In the genomic region with DNA sequence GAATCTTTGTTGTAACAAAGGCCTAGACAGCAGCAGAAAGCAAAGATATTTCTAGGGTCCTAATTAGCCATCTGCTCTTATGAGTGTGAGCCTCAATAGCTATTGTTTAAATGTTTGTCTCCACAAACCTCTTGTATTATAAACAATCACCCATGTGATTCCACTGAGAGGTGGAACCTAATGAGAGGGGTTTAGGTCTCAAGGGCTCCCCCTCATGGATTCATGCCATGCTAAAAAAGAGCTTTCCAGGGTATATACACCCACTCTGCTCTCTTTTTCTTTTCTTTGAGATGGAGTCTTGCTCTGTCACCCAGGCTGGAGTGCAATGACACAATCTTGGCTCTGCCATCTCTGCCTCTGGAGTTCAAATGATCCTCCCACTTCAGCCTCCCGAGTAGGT, we compare ENCODE assay signal across 8 cellular contexts. TPM values are rescaled to one million over a fixed set of nuclear protein-coding genes. Genes with fewer than 3 reads are reported as not detected.
DNase-seq lines count a peak whose midpoint lies in the region; ATAC-seq and TF ChIP-seq lines count a peak whose summit lies in the region.

No MANE protein-coding gene starts in this region.

- H3K9ac ChIP-seq in smooth muscle cell (ENCODE audit: low read depth), result no peak overlapping the region

- ATAC-seq in GM21526 (IDR thresholded peaks at IDR 0.05; ENCODE audit: low FRiP score, unreplicated experiment), result peak; percentile 67
- ATAC-seq in HG03442 (IDR thresholded peaks at IDR 0.05; ENCODE audit: unreplicated experiment), result peak; percentile 51
- ATAC-seq in activated naive CD8-positive, alpha-beta T cell treated with anti-CD3 and anti-CD28 coated beads, Interleukin-2, amount 50 U/mL, for 24 hours, result no peak

- TF ChIP-seq CTCF in GM12875 (IDR thresholded peaks at IDR 0.05; ENCODE audit: borderline replicate concordance, insufficient read depth, low read depth, low read length) (peak; percentile 40; the same call in 1 of the 2 replicates), brain microvascular endothelial cell (IDR thresholded peaks at IDR 0.05; ENCODE audit: low read depth, low read length, missing control alignments) (peak; percentile 40), smooth muscle cell (IDR thresholded peaks at IDR 0.05; ENCODE audit: borderline replicate concordance, insufficient read depth, poor library complexity, severe bottlenecking) (no peak)

- no peaks in the 10 kb centered on the region for H3K27me3 ChIP-seq in brain microvascular endothelial cell (replicated peaks)
- H3K27me3 ChIP-seq in smooth muscle cell (ENCODE audit: low read depth), result no peaks in the 10 kb centered on the region

- no peak overlapping the region for H3K27ac Mint-ChIP-seq in activated naive CD8-positive, alpha-beta T cell treated with anti-CD3 and anti-CD28 coated beads, Interleukin-2, amount 50 U/mL, for 24 hours

- no peak overlapping the region for H2AFZ ChIP-seq in smooth muscle cell (ENCODE audit: low read depth)

- H3K4me1 Mint-ChIP-seq in activated naive CD8-positive, alpha-beta T cell treated with anti-CD3 and anti-CD28 coated beads, Interleukin-2, amount 50 U/mL, for 24 hours, result no peaks in the 10 kb centered on the region

- H3K4me3 Mint-ChIP-seq in activated naive CD8-positive, alpha-beta T cell treated with anti-CD3 and anti-CD28 coated beads, Interleukin-2, amount 50 U/mL, for 24 hours, result no peak overlapping the region

- in situ Hi-C loops in brain microvascular endothelial cell (cut with HindIII; ENCODE audit: low pct_ligation_motif_present, low sequenced_read_pairs) (no loop called here), G401 (cut with HindIII; ENCODE audit: low sequenced_read_pairs) (no loop called here)

- no peaks in the 10 kb centered on the region for H3K4me1 ChIP-seq in smooth muscle cell (ENCODE audit: low read depth)

- H3K27ac ChIP-seq in brain microvascular endothelial cell (no peak overlapping the region), smooth muscle cell (ENCODE audit: low read depth) (no peak overlapping the region)

- no peaks in the 10 kb centered on the region for H4K20me1 ChIP-seq in smooth muscle cell (ENCODE audit: low read depth)

- WGBS in smooth muscle cell (ENCODE audit: low lambda C conversion rate), result 82% methylated on average over 1 of the region's 1 CpG

- peak; percentile 11 for DNase-seq in brain microvascular endothelial cell
- no peak for DNase-seq in smooth muscle cell (lab: John Stamatoyannopoulos, UW; ENCODE audit: unreplicated experiment)
- no peak for DNase-seq in G401 (ENCODE audit: low spot score)
- DNase-seq in activated naive CD8-positive, alpha-beta T cell treated with anti-CD3 and anti-CD28 coated beads, Interleukin-2, amount 50 U/mL, for 24 hours, result no peak
- DNase-seq in NCI-H226, result no peak

- H3F3A ChIP-seq in smooth muscle cell (ENCODE audit: low read depth), result no peaks in the 10 kb centered on the region

- H3K4me2 ChIP-seq in smooth muscle cell, result no peak overlapping the region

- no peaks in the 10 kb centered on the region for H3K79me2 ChIP-seq in smooth muscle cell (ENCODE audit: low read depth)

- no peaks in the 10 kb centered on the region for H3K36me3 ChIP-seq in brain microvascular endothelial cell (replicated peaks)
- H3K36me3 ChIP-seq in smooth muscle cell (ENCODE audit: low read depth), result no peaks in the 10 kb centered on the region

- H3K4me3 ChIP-seq in GM12875 (ENCODE audit: low read depth, low read length) (no peak overlapping the region), brain microvascular endothelial cell (ENCODE audit: low read depth, low read length) (no peak overlapping the region), smooth muscle cell (no peak overlapping the region)

- no peaks in the 10 kb centered on the region for H3K36me3 Mint-ChIP-seq in activated naive CD8-positive, alpha-beta T cell treated with anti-CD3 and anti-CD28 coated beads, Interleukin-2, amount 50 U/mL, for 24 hours (ENCODE audit: low read depth)

- peaks cover 10% of the 10 kb centered on the region for H3K27me3 Mint-ChIP-seq in activated naive CD8-positive, alpha-beta T cell treated with anti-CD3 and anti-CD28 coated beads, Interleukin-2, amount 50 U/mL, for 24 hours

- no peaks in the 10 kb centered on the region for H3K9me3 Mint-ChIP-seq in activated naive CD8-positive, alpha-beta T cell treated with anti-CD3 and anti-CD28 coated beads, Interleukin-2, amount 50 U/mL, for 24 hours

- no peaks in the 10 kb centered on the region for H3K9me3 ChIP-seq in smooth muscle cell (replicated peaks; ENCODE audit: low read depth)

RNA-seq across cellular contexts. Expression of gene TRIM61, which starts 42.1 kb away (rescaled TPM):
- not detected in 2 replicates for total RNA-seq in smooth muscle cell
- polyA plus RNA-seq in smooth muscle cell, result not detected in 2 replicates
- not detected in 2 replicates for total RNA-seq in G401 (2014; rRNA removed; shearing (Covaris generic))

RNA-seq across cellular contexts. Expression of gene APELA, which starts 58.4 kb away (rescaled TPM):
- total RNA-seq in smooth muscle cell, result 0.09 and 1.7 TPM in 2 replicates
- not detected in 2 replicates for polyA plus RNA-seq in smooth muscle cell
- not detected in 2 replicates for total RNA-seq in G401 (2014; rRNA removed; shearing (Covaris generic))
